13 cellular contexts compared by ENCODE assay signal in genomic region chr3:112357888-112358287, GRCh38. TPM values are rescaled to one million over a fixed set of nuclear protein-coding genes. Genes with fewer than 3 reads are reported as not detected.
DNase-seq lines count a peak whose midpoint lies in the region; ATAC-seq lines count a peak whose summit lies in the region.
"Had no signal": no experiment of that assay in that cellular context is flagged by ENCODE, and none has a peak within 500 bp of the region (broad histone marks: within the 10 kb centered on the region; RNA-seq: fewer than 3 reads in every experiment).

No MANE protein-coding gene starts in this region.

- peaks cover 10% of the 10 kb centered on the region for H3K36me3 ChIP-seq in thymus (ENCODE audit: control insufficient read depth, insufficient read depth)

- no peaks in the 10 kb centered on the region for H3K9me3 Mint-ChIP-seq in activated naive CD4-positive, alpha-beta T cell treated with anti-CD3 and anti-CD28 coated beads for 36 hours
- no peaks in the 10 kb centered on the region for H3K9me3 Mint-ChIP-seq in activated T-cell treated with anti-CD3 and anti-CD28 coated beads, Interleukin-2, amount 50 U/mL, for 24 hours

- no peak for ATAC-seq in Right ventricle myocardium superior (ENCODE audit: poor library complexity)
- ATAC-seq: SK-N-SH treated with all-trans-retinoic acid at 6 μM for 48 hours had no signal

- no peaks in the 10 kb centered on the region for H3K9me3 ChIP-seq in thymus (ENCODE audit: control insufficient read depth)

- no peak overlapping the region for H3K4me3 ChIP-seq in thymus (ENCODE audit: low read length)

- peaks cover 44% of the 10 kb centered on the region for H3K4me1 Mint-ChIP-seq in activated naive CD4-positive, alpha-beta T cell treated with anti-CD3 and anti-CD28 coated beads for 36 hours (ENCODE audit: low read depth)
- H3K4me1 Mint-ChIP-seq in activated T-cell treated with anti-CD3 and anti-CD28 coated beads, Interleukin-2, amount 50 U/mL, for 24 hours (ENCODE audit: low read depth): peaks cover 30% of the 10 kb centered on the region

- WGBS in thymus: 92% methylated on average over 6 of the region's 6 CpGs

- H3K27ac Mint-ChIP-seq in activated naive CD4-positive, alpha-beta T cell treated with anti-CD3 and anti-CD28 coated beads for 36 hours: peak overlapping the region; percentile 87
- peak overlapping the region; percentile 88 for H3K27ac Mint-ChIP-seq in activated T-cell treated with anti-CD3 and anti-CD28 coated beads, Interleukin-2, amount 50 U/mL, for 24 hours

- peak overlapping the region; percentile 58 for H3K4me3 Mint-ChIP-seq in activated naive CD4-positive, alpha-beta T cell treated with anti-CD3 and anti-CD28 coated beads for 36 hours
- H3K4me3 Mint-ChIP-seq in activated T-cell treated with anti-CD3 and anti-CD28 coated beads, Interleukin-2, amount 50 U/mL, for 24 hours: peak overlapping the region; percentile 6

- peak; percentile 68 for DNase-seq in activated naive CD4-positive, alpha-beta T cell treated with anti-CD3 and anti-CD28 coated beads for 36 hours
- DNase-seq in activated naive CD4-positive, alpha-beta T cell treated with Interleukin-2 at 50 U/mL for 16 hours: no peak
- no peak for DNase-seq in activated T-cell treated with anti-CD3 and anti-CD28 coated beads, Interleukin-2, amount 50 U/mL, for 24 hours
- DNase-seq in Right ventricle myocardium superior (peak; percentile 34), AG20443 (ENCODE audit: low spot score) (no peak), NCI-H2081 treated with DMSO at 0.1 percent for 48 hours (lab: John Stamatoyannopoulos, UW) (no peak)
- no peak for DNase-seq in activated CD8-positive, alpha-beta memory T cell treated with anti-CD3 and anti-CD28 coated beads, Interleukin-2, amount 50 U/mL, for 48 hours
- DNase-seq: activated gamma-delta T cell, KG1, NCI-H510A treated with DMSO at 0.1 percent for 48 hours had no signal

- no peaks in the 10 kb centered on the region for H3K4me1 ChIP-seq in thymus (ENCODE audit: control insufficient read depth, insufficient read depth, low read length)

- no peaks in the 10 kb centered on the region for H3K27me3 Mint-ChIP-seq in activated naive CD4-positive, alpha-beta T cell treated with anti-CD3 and anti-CD28 coated beads for 36 hours (ENCODE audit: low read depth)
- no peaks in the 10 kb centered on the region for H3K27me3 Mint-ChIP-seq in activated T-cell treated with anti-CD3 and anti-CD28 coated beads, Interleukin-2, amount 50 U/mL, for 24 hours

- H3K27ac ChIP-seq in thymus (ENCODE audit: low read depth): peak overlapping the region; percentile 64

- H3K36me3 Mint-ChIP-seq in activated naive CD4-positive, alpha-beta T cell treated with anti-CD3 and anti-CD28 coated beads for 36 hours (ENCODE audit: low read depth): peaks cover 53% of the 10 kb centered on the region
- peaks cover 77% of the 10 kb centered on the region for H3K36me3 Mint-ChIP-seq in activated T-cell treated with anti-CD3 and anti-CD28 coated beads, Interleukin-2, amount 50 U/mL, for 24 hours (ENCODE audit: low read depth)

- CTCF ChIA-PET in activated naive CD4-positive, alpha-beta T cell treated with anti-CD3 and anti-CD28 coated beads for 36 hours (lab: Charles Lee): interaction anchor here (0.5 to 1.4 kb wide), 3 partner anchors 23 to 33 kb away, joined by 3 to 4 read pairs (median 4); no protein-coding TSS in a partner anchor

- intact Hi-C loops in activated naive CD4-positive, alpha-beta T cell treated with anti-CD3 and anti-CD28 coated beads for 36 hours (cut with micrococcal nuclease): loop anchor here (1.0 to 2.0 kb wide), 5 partner anchors 20 to 133 kb away; no protein-coding TSS in a partner anchor
- intact Hi-C loops in Right ventricle myocardium superior (cut with DNase I): no loop called here

- no peaks in the 10 kb centered on the region for H3K27me3 ChIP-seq in thymus (ENCODE audit: control insufficient read depth, insufficient read depth)

RNA-seq across cellular contexts. Expression of gene CD200, which starts 24.9 kb away (rescaled TPM):
- 10 to 100 TPM; 50.0 to 53.6 TPM for total RNA-seq in activated naive CD4-positive, alpha-beta T cell treated with anti-CD3 and anti-CD28 coated beads for 36 hours
- total RNA-seq in Right ventricle myocardium superior: 0.91 TPM
- 23.5 TPM for polyA plus RNA-seq in thymus
- total RNA-seq: A673 had no signal

Comparison
In these comparisons a context has a peak if more than half of its experiments do, and no peak if none do; other contexts are left out.
1. DNase-seq: peak in activated naive CD4-positive, alpha-beta T cell treated with anti-CD3 and anti-CD28 coated beads for 36 hours (single experiment) and Right ventricle myocardium superior (single experiment); none in activated naive CD4-positive, alpha-beta T cell treated with Interleukin-2 at 50 U/mL for 16 hours (single experiment), activated T-cell treated with anti-CD3 and anti-CD28 coated beads, Interleukin-2, amount 50 U/mL, for 24 hours (single experiment), activated CD8-positive, alpha-beta memory T cell treated with anti-CD3 and anti-CD28 coated beads, Interleukin-2, amount 50 U/mL, for 48 hours (single experiment), AG20443 (single experiment) and NCI-H2081 treated with DMSO at 0.1 percent for 48 hours (single experiment).
2. RNA of gene CD200, which starts 24.9 kb away (total RNA-seq): 50.0 to 53.6 TPM in activated naive CD4-positive, alpha-beta T cell treated with anti-CD3 and anti-CD28 coated beads for 36 hours; 0.91 TPM in Right ventricle myocardium superior (single experiment); every median in the first group is over 10 times any median in the second.